Comparison of ENCODE assay signal across 28 cellular contexts in the genomic region with DNA sequence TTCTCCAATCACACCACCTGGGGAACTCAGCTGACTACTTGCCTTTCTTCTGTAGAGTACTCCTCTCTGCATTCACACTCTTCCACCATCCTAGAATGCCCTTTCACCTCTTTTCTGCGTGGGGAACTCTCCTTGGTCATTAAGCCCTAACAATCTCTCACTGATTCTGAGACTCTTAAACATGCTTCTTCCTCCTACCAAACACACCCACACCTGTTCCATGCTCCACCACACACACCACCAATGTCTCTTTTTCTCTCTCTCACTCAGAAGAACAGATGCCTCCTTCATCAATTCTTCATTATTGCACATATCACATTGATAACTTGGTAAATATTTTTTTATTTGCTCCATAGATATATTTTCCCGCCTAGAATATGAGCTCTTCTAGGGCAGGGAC.
"Had no signal": no experiment of that assay in that cellular context is flagged by ENCODE, and none has a peak within 500 bp of the region (broad histone marks: within the 10 kb centered on the region; RNA-seq: fewer than 3 reads in every experiment).

No MANE protein-coding gene starts in this region.

- H3K9me3 Mint-ChIP-seq: stimulated activated memory B cell treated with anti-CD40 and anti-IgM and Interleukin-4, amounts not matched to agents 10 μg/mL and 1 μg/mL and 100 μg/mL, for 72 hours had no signal

- H3K27ac ChIP-seq: left lung, lower lobe of right lung, pancreas, prostate gland, skin epidermis, stomach, testis, thyroid gland, transverse colon, upper lobe of left lung, vagina had no signal

- H3K36me3 ChIP-seq: left lung, lower lobe of right lung, pancreas, prostate gland, stomach, thyroid gland, transverse colon, upper lobe of left lung, vagina had no signal

- H3K4me1 ChIP-seq: left lung, lower lobe of right lung, pancreas, prostate gland, stomach, testis, thyroid gland, transverse colon, upper lobe of left lung, vagina had no signal

- DNase-seq: hypothalamus; immature natural killer cell; kidney; left colon; left lung; lower lobe of right lung; mesendoderm; naive thymus-derived CD4-positive, alpha-beta T cell; nucleus accumbens; pancreas; posterior cingulate gyrus; retina; right cardiac atrium; stimulated activated CD4-positive, alpha-beta T cell treated with anti-CD3 and anti-CD28 coated beads, Interleukin-4, amount 100 ng/mL, for 24 hours; stimulated activated naive CD8-positive, alpha-beta T cell treated with anti-CD3 and anti-CD28 coated beads, Interleukin-15, Interleukin-2, amounts not matched to agents 100 U/mL and 50 U/mL, for 24 hours; stomach; testis; thyroid gland; transverse colon; upper lobe of left lung had no signal

- H3K27ac Mint-ChIP-seq: immature natural killer cell; mesothelial cell of epicardium; natural killer cell treated with Interleukin-12 subunit alpha and Interleukin-12 subunit beta and Interleukin-15 and Interleukin-18, amount 100 ng/mL, for 72 hours; stimulated activated memory B cell treated with anti-CD40 and anti-IgM and Interleukin-4, amounts not matched to agents 10 μg/mL and 1 μg/mL and 100 μg/mL, for 72 hours had no signal

- H3K4me1 Mint-ChIP-seq: immature natural killer cell had no signal

- H3K27me3 ChIP-seq: left lung, pancreas, stomach, testis, thyroid gland, transverse colon, upper lobe of left lung, vagina had no signal

- H3K27me3 Mint-ChIP-seq: naive thymus-derived CD4-positive, alpha-beta T cell; natural killer cell treated with Interleukin-12 subunit alpha and Interleukin-12 subunit beta and Interleukin-15 and Interleukin-18, amount 100 ng/mL, for 72 hours; stimulated activated memory B cell treated with anti-CD40 and anti-IgM and Interleukin-4, amounts not matched to agents 10 μg/mL and 1 μg/mL and 100 μg/mL, for 72 hours had no signal

- FAIRE-seq: islet of Langerhans, kidney, pancreas had no signal

- H3K4me3 Mint-ChIP-seq: immature natural killer cell; mesothelial cell of epicardium; naive thymus-derived CD4-positive, alpha-beta T cell; natural killer cell treated with Interleukin-12 subunit alpha and Interleukin-12 subunit beta and Interleukin-15 and Interleukin-18, amount 100 ng/mL, for 72 hours; stimulated activated memory B cell treated with anti-CD40 and anti-IgM and Interleukin-4, amounts not matched to agents 10 μg/mL and 1 μg/mL and 100 μg/mL, for 72 hours had no signal

- H3K9me3 ChIP-seq: pancreas, prostate gland, testis, thyroid gland, vagina had no signal

- ATAC-seq: left colon; left lung; lower lobe of right lung; naive thymus-derived CD4-positive, alpha-beta T cell; natural killer cell treated with Interleukin-12 subunit alpha and Interleukin-12 subunit beta and Interleukin-15 and Interleukin-18, amount 100 ng/mL, for 72 hours; pancreas; right cardiac atrium; sciatic nerve; stimulated activated memory B cell treated with anti-CD40 and anti-IgM and Interleukin-4, amounts not matched to agents 10 μg/mL and 1 μg/mL and 100 μg/mL, for 72 hours; stimulated activated naive CD8-positive, alpha-beta T cell treated with anti-CD3 and anti-CD28 coated beads, Interleukin-15, Interleukin-2, amounts not matched to agents 100 U/mL and 50 U/mL, for 24 hours had no signal

- H3K4me3 ChIP-seq: left lung, lower lobe of right lung, pancreas, prostate gland, skin epidermis, stomach, testis, thyroid gland, transverse colon, upper lobe of left lung, vagina had no signal
